5 cellular contexts compared by ENCODE assay signal in the genomic region with DNA sequence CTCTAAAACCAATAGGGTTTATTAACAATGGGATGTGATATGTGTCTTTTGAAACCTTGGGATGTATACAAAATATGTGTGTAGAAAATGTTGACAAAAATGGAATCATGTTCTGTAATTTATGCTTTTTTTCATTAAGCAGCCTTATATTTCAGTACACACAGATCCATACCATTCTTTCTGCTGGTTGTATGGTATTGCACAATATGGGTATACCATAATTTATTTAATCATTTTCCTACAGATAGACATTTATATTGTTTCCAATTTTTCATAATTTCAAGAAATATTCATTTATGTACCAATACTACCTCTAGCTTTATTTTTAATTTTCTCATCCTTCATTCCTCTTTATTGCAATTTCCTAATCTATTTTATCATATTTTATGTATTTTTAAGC.
"Had no signal": no experiment of that assay in that cellular context is flagged by ENCODE, and none has a peak within 500 bp of the region (broad histone marks: within the 10 kb centered on the region; RNA-seq: fewer than 3 reads in every experiment).

No MANE protein-coding gene starts in this region.

- DNase-seq: KBM-7, KG1 had no signal

- FAIRE-seq: HTR-8/SVneo had no signal

- H3K27ac ChIP-seq: HL-60, KMS-11 had no signal

- H3K9ac ChIP-seq: KMS-11 had no signal

- H3K4me2 ChIP-seq: KMS-11 had no signal
